Comparison of ENCODE assay signal across 8 cellular contexts in the genomic region with DNA sequence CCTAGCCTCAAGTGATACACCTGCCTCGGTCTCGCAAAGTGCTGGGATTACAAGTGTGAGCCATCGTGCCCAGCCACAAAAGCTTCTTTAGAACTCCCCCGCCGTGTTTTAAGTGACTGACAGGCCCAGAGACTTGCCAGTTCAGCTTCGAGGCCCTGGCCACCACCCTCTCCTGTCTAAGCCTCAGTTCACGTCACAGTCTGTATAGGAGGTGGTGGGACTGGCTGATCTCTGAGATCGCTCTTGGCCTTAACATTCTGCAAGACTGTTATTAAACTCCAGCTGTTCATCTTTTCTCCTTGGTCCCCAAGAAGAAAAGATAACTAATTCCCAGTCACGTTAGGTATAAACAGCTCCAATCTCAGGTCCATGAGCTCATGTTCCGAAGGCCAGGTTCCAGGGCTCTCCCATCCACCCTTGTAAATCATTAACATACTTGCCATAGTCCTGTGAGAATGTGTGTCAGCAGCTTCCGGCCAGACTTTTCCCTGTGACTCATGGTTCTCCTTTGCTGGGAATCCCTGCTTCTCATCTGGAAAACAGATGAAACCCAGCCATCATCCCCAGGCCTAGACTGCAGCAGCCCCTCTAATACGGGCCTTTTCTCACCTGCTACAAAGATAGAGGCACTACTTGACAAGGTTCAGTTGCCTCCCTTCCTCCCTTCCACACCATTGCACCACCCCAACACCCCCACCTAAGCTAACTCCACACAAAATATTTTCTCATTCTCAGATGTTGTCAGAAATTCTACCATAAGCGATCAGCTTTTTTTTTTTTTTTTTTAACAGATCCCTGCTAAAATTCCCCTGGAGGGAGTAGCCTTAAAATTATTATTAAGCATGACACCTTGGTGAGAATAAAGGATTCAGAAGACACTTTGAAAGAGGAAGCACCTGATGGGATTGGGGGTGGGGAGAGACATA. TPM values are rescaled to one million over a fixed set of nuclear protein-coding genes. Genes with fewer than 3 reads are reported as not detected.
DNase-seq lines count a peak whose midpoint lies in the region; ATAC-seq and TF ChIP-seq lines count a peak whose summit lies in the region.

No MANE protein-coding gene starts in this region.

- peak overlapping the region in 1 of 2 donors; percentile 63 for H3K27ac ChIP-seq in prostate gland

- TF ChIP-seq POLR2A in prostate gland (IDR thresholded peaks at IDR 0.05) = no peak

- peaks cover 6% of the 10 kb centered on the region for H3K4me1 ChIP-seq in prostate gland (replicated peaks)

- WGBS in prostate gland = 40% methylated on average over 13 of the region's 13 CpGs

- no peaks in the 10 kb centered on the region for H3K36me3 ChIP-seq in prostate gland

- no peaks in the 10 kb centered on the region for H3K27me3 ChIP-seq in prostate gland (replicated peaks; ENCODE audit: insufficient read depth)

- intact Hi-C loops in prostate gland (cut with DNase I) = no loop called here

- TF ChIP-seq CTCF in foreskin fibroblast (IDR thresholded peaks at IDR 0.05; ENCODE audit: low read depth, low read length) (no peak), prostate gland (IDR thresholded peaks at IDR 0.05) (no peak)

- H3K4me3 ChIP-seq in foreskin fibroblast (ENCODE audit: low read depth in 1 of 2, low read length in 2 of 2) (no peak overlapping the region), prostate gland (no peak overlapping the region)

- ATAC-seq in GM18858 (IDR thresholded peaks at IDR 0.05; ENCODE audit: unreplicated experiment) = no peak

- no peaks in the 10 kb centered on the region for H3K9me3 ChIP-seq in prostate gland

- DNase-seq in ELR (ENCODE audit: low read depth) = peak; percentile 95
- DNase-seq in SW 1271 (lab: John Stamatoyannopoulos, UW) = peak; percentile 67 to 86
- DNase-seq in foreskin fibroblast = peak; percentile 90 to 95
- DNase-seq in prostate gland (ENCODE audit: low spot score) = peak; percentile 67
- DNase-seq in activated CD4-positive, CD25-positive, alpha-beta regulatory T cell (lab: John Stamatoyannopoulos, UW) = no peak
- no peak for DNase-seq in stimulated activated naive CD4-positive, alpha-beta T cell (lab: John Stamatoyannopoulos, UW)
- no peak for DNase-seq in GOT3 (lab: John Stamatoyannopoulos, UW)

RNA-seq across cellular contexts. Expression of a gene that starts 5.6 kb away (rescaled TPM):
- 10 to 100 TPM; 29.1 to 55.1 TPM for total RNA-seq in prostate gland

RNA-seq across cellular contexts. Expression of a gene that starts 38.4 kb away (rescaled TPM):
- total RNA-seq in prostate gland = 100 to 1,000 TPM in 1 of 2 donors, 10 to 100 TPM in 1; 12.6 to 103 TPM

Comparison
In these comparisons a context has a peak if more than half of its experiments do, and no peak if none do; other contexts are left out.
1. DNase-seq: peak in ELR (single experiment), SW 1271 (2 of 2), foreskin fibroblast (2 of 2) and prostate gland (single experiment); none in activated CD4-positive, CD25-positive, alpha-beta regulatory T cell (0 of 4), stimulated activated naive CD4-positive, alpha-beta T cell (0 of 6) and GOT3 (single experiment).